Comparison of ENCODE assay signal across 24 cellular contexts in genomic region chr1:112256413-112256812, GRCh38.
DNase-seq lines count a peak whose midpoint lies in the region; ATAC-seq lines count a peak whose summit lies in the region.
"Had no signal": no experiment of that assay in that cellular context is flagged by ENCODE, and none has a peak within 500 bp of the region (broad histone marks: within the 10 kb centered on the region; RNA-seq: fewer than 3 reads in every experiment).

No MANE protein-coding gene starts in this region.

- DNase-seq in NCI-H446 (lab: John Stamatoyannopoulos, UW) (peak; percentile 37 to 44), fibroblast of peridontal ligament (ENCODE audit: extremely low read depth) (peak; percentile 71), right cardiac atrium (no peak), hepatic stellate cell (ENCODE audit: low spot score) (no peak), activated T-cell treated with anti-CD3 and anti-CD28 coated beads for 4 hours (no peak), hippocampal formation (lab: John Stamatoyannopoulos, UW) (no peak)
- DNase-seq: C1 segment of cervical spinal cord; CD4-positive, alpha-beta memory T cell; COR-L47; DMS79; EL; GDM1; H9; NCI-H1105 treated with DMSO at 0.1 percent for 48 hours; NCI-H2081 treated with DMSO at 0.1 percent for 48 hours; NCI-H2171; NCI-H345; NCI-H524 treated with DMSO at 0.1 percent for 48 hours; NCI-H774; PC-3 had no signal

- H3K4me3 ChIP-seq in right cardiac atrium (ENCODE audit: low read length): no peak overlapping the region
- H3K4me3 ChIP-seq: GM12878, GM23338, SJSA1 had no signal

- no peak overlapping the region for H3K27ac ChIP-seq in right cardiac atrium (ENCODE audit: low read length)
- H3K27ac ChIP-seq: SJSA1 had no signal

- no peaks in the 10 kb centered on the region for H3K9me3 ChIP-seq in right cardiac atrium (ENCODE audit: control insufficient read depth, low read length)
- H3K9me3 ChIP-seq: SJSA1 had no signal

- no peaks in the 10 kb centered on the region for H3K27me3 ChIP-seq in right cardiac atrium (ENCODE audit: control insufficient read depth, insufficient read depth)
- H3K27me3 ChIP-seq: SJSA1 had no signal

- no peaks in the 10 kb centered on the region for H3K4me1 ChIP-seq in right cardiac atrium (ENCODE audit: control insufficient read depth, insufficient read depth, low read length)

- intact Hi-C loops in right cardiac atrium (cut with DNase I): no loop called here

- ATAC-seq in right cardiac atrium: peak; percentile 12 to 31
- no peak for ATAC-seq in GM21381 (IDR thresholded peaks at IDR 0.05; ENCODE audit: unreplicated experiment)
- ATAC-seq: GM12878, GM23338, PC-3 had no signal

- WGBS in right cardiac atrium: 53% methylated on average over 1 of the region's 1 CpG

Comparison
In these comparisons a context has a peak if more than half of its experiments do, and no peak if none do; other contexts are left out.
1. DNase-seq: peak in NCI-H446 (2 of 2) and fibroblast of peridontal ligament (single experiment); none in right cardiac atrium (0 of 3), hepatic stellate cell (single experiment), activated T-cell treated with anti-CD3 and anti-CD28 coated beads for 4 hours (single experiment) and hippocampal formation (0 of 2).